Comparison of ENCODE assay signal across 14 cellular contexts in the genomic region with DNA sequence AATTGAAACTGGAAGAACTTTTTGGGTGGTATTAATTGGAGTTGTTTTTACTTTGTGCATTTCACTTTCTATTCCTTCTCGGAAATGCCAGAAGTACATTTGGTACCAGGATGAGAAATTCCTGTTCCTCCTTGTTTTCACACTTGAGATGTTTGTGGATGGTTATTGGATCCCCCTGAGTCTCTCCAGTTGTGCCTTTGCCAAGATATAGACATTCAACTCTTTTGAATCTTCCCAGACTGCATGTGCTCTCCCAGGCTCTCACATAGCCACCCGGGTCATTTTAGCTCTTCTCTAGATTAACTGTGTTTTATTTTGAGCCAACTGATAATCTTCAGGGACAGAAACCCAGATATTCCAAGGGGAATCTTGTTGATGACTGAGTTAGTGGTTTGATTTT.
DNase-seq lines count a peak whose midpoint lies in the region; ATAC-seq and TF ChIP-seq lines count a peak whose summit lies in the region.
"Had no signal": no experiment of that assay in that cellular context is flagged by ENCODE, and none has a peak within 500 bp of the region (broad histone marks: within the 10 kb centered on the region; RNA-seq: fewer than 3 reads in every experiment).

No MANE protein-coding gene starts in this region.

- no peak for DNase-seq in activated T-cell treated with anti-CD3 and anti-CD28 coated beads, Interleukin-2, amount 50 U/mL, for 24 hours
- no peak for DNase-seq in activated T-cell treated with anti-CD3 and anti-CD28 coated beads for 4 hours
- DNase-seq in effector memory CD8-positive, alpha-beta T cell = no peak
- no peak for DNase-seq in nephron progenitor cell
- DNase-seq in upper lobe of right lung = no peak
- DNase-seq in activated CD4-positive, CD25-positive, alpha-beta regulatory T cell (lab: John Stamatoyannopoulos, UW) = no peak
- DNase-seq in NCI-H2107 treated with DMSO at 0.1 percent for 48 hours (lab: John Stamatoyannopoulos, UW; ENCODE audit: unreplicated experiment) = no peak
- DNase-seq in central memory CD4-positive, alpha-beta T cell = no peak
- DNase-seq: ACHN; activated CD4-positive, alpha-beta T cell treated with anti-CD3 and anti-CD28 coated beads for 4 hours; DND-41; effector CD4-positive, alpha-beta T cell; stimulated activated CD4-positive, alpha-beta T cell treated with anti-CD3 and anti-CD28 coated beads, Interleukin-12 subunit alpha, Interleukin-12 subunit beta, amount 100 ng/mL, for 4 hours; stimulated activated CD8-positive, alpha-beta memory T cell treated with anti-CD3 and anti-CD28 coated beads, Interleukin-4, amount 100 ng/mL, for 48 hours had no signal

- H3K9me3 Mint-ChIP-seq in activated T-cell treated with anti-CD3 and anti-CD28 coated beads, Interleukin-2, amount 50 U/mL, for 24 hours = peaks cover 2% of the 10 kb centered on the region
- H3K9me3 Mint-ChIP-seq in effector memory CD8-positive, alpha-beta T cell = no peaks in the 10 kb centered on the region
- H3K9me3 Mint-ChIP-seq in nephron progenitor cell = no peaks in the 10 kb centered on the region

- no peak for ATAC-seq in effector memory CD8-positive, alpha-beta T cell (replicated peaks)
- ATAC-seq in upper lobe of right lung = no peak

- peaks cover 57% of the 10 kb centered on the region for H3K4me1 ChIP-seq in upper lobe of right lung

- no peaks in the 10 kb centered on the region for H3K27me3 ChIP-seq in upper lobe of right lung

- intact Hi-C loops in upper lobe of right lung (cut with DNase I) = no loop called here

- no peak for TF ChIP-seq CTCF in nephron progenitor cell (IDR thresholded peaks at IDR 0.05)
- TF ChIP-seq CTCF in upper lobe of right lung (IDR thresholded peaks at IDR 0.05) = no peak

- no peak overlapping the region for H3K4me3 ChIP-seq in upper lobe of right lung

- H3K27ac Mint-ChIP-seq in activated T-cell treated with anti-CD3 and anti-CD28 coated beads, Interleukin-2, amount 50 U/mL, for 24 hours = peak overlapping the region; percentile 50
- peak overlapping the region; percentile 8 to 78 for H3K27ac Mint-ChIP-seq in effector memory CD8-positive, alpha-beta T cell
- peak overlapping the region; percentile 95 for H3K27ac Mint-ChIP-seq in nephron progenitor cell

- no peaks in the 10 kb centered on the region for H3K9me3 ChIP-seq in upper lobe of right lung

- peaks cover 91% of the 10 kb centered on the region for H3K4me1 Mint-ChIP-seq in activated T-cell treated with anti-CD3 and anti-CD28 coated beads, Interleukin-2, amount 50 U/mL, for 24 hours (ENCODE audit: low read depth)
- H3K4me1 Mint-ChIP-seq in effector memory CD8-positive, alpha-beta T cell (ENCODE audit: low read depth in 2 of 2) = peaks cover 31 to 61% of the 10 kb centered on the region in 2 donors
- peaks cover 89% of the 10 kb centered on the region for H3K4me1 Mint-ChIP-seq in nephron progenitor cell

- H3K27me3 Mint-ChIP-seq in activated T-cell treated with anti-CD3 and anti-CD28 coated beads, Interleukin-2, amount 50 U/mL, for 24 hours = no peaks in the 10 kb centered on the region
- no peaks in the 10 kb centered on the region for H3K27me3 Mint-ChIP-seq in effector memory CD8-positive, alpha-beta T cell
- H3K27me3 Mint-ChIP-seq in nephron progenitor cell (ENCODE audit: low read depth, poor library complexity) = no peaks in the 10 kb centered on the region

- H3K36me3 Mint-ChIP-seq in activated T-cell treated with anti-CD3 and anti-CD28 coated beads, Interleukin-2, amount 50 U/mL, for 24 hours (ENCODE audit: low read depth) = peaks cover 75% of the 10 kb centered on the region
- peaks cover 11% of the 10 kb centered on the region for H3K36me3 Mint-ChIP-seq in effector memory CD8-positive, alpha-beta T cell (ENCODE audit: insufficient read depth)
- H3K36me3 Mint-ChIP-seq in nephron progenitor cell (ENCODE audit: low read depth) = peaks cover 45% of the 10 kb centered on the region

- H3K4me3 Mint-ChIP-seq in activated T-cell treated with anti-CD3 and anti-CD28 coated beads, Interleukin-2, amount 50 U/mL, for 24 hours = no peak overlapping the region
- H3K4me3 Mint-ChIP-seq in effector memory CD8-positive, alpha-beta T cell = no peak overlapping the region
- H3K4me3 Mint-ChIP-seq in nephron progenitor cell = peak overlapping the region; percentile 12

- peak overlapping the region; percentile 55 for H3K27ac ChIP-seq in upper lobe of right lung

- no peaks in the 10 kb centered on the region for H3K36me3 ChIP-seq in upper lobe of right lung

Comparison
In these comparisons a context has a peak if more than half of its experiments do, and no peak if none do; other contexts are left out.
1. H3K27ac Mint-ChIP-seq: peak in every context shown above with its lines; median percentile 95 in nephron progenitor cell; 50 in activated T-cell treated with anti-CD3 and anti-CD28 coated beads, Interleukin-2, amount 50 U/mL, for 24 hours; 43 in effector memory CD8-positive, alpha-beta T cell.